Comparison of ENCODE assay signal across 8 cellular contexts in the genomic region with DNA sequence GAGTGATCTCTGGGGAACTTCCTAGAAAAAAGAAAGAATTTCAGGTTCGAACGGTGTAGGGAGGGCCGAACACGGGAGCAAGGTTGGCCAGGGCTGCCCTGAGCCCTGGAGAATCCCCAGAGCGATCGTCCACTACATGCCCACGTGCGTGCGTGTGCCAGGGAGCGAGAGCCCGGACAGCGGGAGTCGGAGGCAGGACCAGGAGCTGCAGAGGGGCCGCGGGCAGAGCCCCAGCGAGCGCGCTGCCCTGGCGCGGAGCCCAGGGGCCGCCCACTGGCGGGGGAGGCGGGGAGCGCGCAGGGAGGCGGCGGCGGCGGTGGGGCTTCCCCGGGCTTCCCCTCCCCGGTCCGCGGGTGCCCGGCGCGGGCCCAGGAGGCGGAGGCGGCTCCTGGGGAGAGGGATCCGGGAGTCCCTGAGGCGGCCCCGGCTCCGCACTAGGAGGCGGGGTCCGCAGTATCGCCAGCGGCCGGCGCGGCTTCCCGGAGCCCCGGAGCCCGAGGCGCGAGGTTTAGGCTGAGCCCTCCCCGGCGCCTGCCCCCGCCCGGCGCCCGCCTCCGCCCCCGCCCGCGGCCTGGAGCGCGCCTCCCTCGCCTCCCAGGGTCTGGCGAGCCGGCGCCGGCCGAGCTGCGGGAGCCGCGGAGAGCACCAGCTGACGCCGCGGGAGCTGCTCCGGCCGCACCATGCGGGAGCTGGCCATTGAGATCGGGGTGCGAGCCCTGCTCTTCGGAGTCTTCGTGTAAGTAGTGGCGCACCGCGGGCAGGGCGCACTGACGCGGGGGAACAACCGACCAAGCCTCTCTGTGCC. TPM values are rescaled to one million over a fixed set of nuclear protein-coding genes. Genes with fewer than 3 reads are reported as not detected.
DNase-seq lines count a peak whose midpoint lies in the region; ATAC-seq and TF ChIP-seq lines count a peak whose summit lies in the region.

A gene (plus strand): TSS at position 602 of the 805 bp plus-strand sequence. CDS start 79 bp downstream, at position 681.

- H3K27me3 Mint-ChIP-seq in neural crest cell (ENCODE audit: low read depth), result peaks cover 92% of the 10 kb centered on the region
- peaks cover 22% of the 10 kb centered on the region for H3K27me3 Mint-ChIP-seq in activated T-helper 17 cell treated with anti-CD3 and anti-CD28 coated beads, Interleukin-2, amount 50 U/mL, for 72 hours

- H3K27me3 ChIP-seq in SJSA1 (replicated peaks) (peaks cover 5% of the 10 kb centered on the region; the same call in 1 of the 2 replicates), foreskin keratinocyte (peaks cover 75% of the 10 kb centered on the region)

- H3K9me3 Mint-ChIP-seq in neural crest cell, result no peaks in the 10 kb centered on the region
- H3K9me3 Mint-ChIP-seq in activated T-helper 17 cell treated with anti-CD3 and anti-CD28 coated beads, Interleukin-2, amount 50 U/mL, for 72 hours, result no peaks in the 10 kb centered on the region

- TF ChIP-seq CTCF in foreskin keratinocyte (conservative IDR thresholded peaks at IDR 0.05) (no peak), neural crest cell (conservative IDR thresholded peaks at IDR 0.05) (no peak)

- H3K4me3 ChIP-seq in SJSA1, result peak within 1 kb of the TSS; percentile 69

- H3K27ac Mint-ChIP-seq in neural crest cell (ENCODE audit: unreplicated experiment), result no peak within 1 kb of the TSS
- H3K27ac Mint-ChIP-seq in activated T-helper 17 cell treated with anti-CD3 and anti-CD28 coated beads, Interleukin-2, amount 50 U/mL, for 72 hours, result no peak within 1 kb of the TSS

- peaks cover 3% of the 10 kb centered on the region for H3K4me1 Mint-ChIP-seq in neural crest cell
- no peaks in the 10 kb centered on the region for H3K4me1 Mint-ChIP-seq in activated T-helper 17 cell treated with anti-CD3 and anti-CD28 coated beads, Interleukin-2, amount 50 U/mL, for 72 hours

- ATAC-seq in GM19463 (IDR thresholded peaks at IDR 0.05; ENCODE audit: unreplicated experiment) (peak; percentile 61), foreskin keratinocyte (peak; percentile 73), HG03095 (IDR thresholded peaks at IDR 0.05; ENCODE audit: unreplicated experiment) (no peak)
- no peak for ATAC-seq in activated T-helper 17 cell treated with anti-CD3 and anti-CD28 coated beads, Interleukin-2, amount 50 U/mL, for 72 hours (replicated peaks)

- no peaks in the 10 kb centered on the region for H3K36me3 Mint-ChIP-seq in neural crest cell (ENCODE audit: low read depth)
- no peaks in the 10 kb centered on the region for H3K36me3 Mint-ChIP-seq in activated T-helper 17 cell treated with anti-CD3 and anti-CD28 coated beads, Interleukin-2, amount 50 U/mL, for 72 hours (ENCODE audit: low read depth)

- H3K4me3 Mint-ChIP-seq in neural crest cell, result peak within 1 kb of the TSS; percentile 89
- H3K4me3 Mint-ChIP-seq in activated T-helper 17 cell treated with anti-CD3 and anti-CD28 coated beads, Interleukin-2, amount 50 U/mL, for 72 hours, result no peak within 1 kb of the TSS

- H3K9me3 ChIP-seq in SJSA1 (replicated peaks), result no peaks in the 10 kb centered on the region

- H3K27ac ChIP-seq in SJSA1 (peak within 1 kb of the TSS; percentile 54), foreskin keratinocyte (no peak within 1 kb of the TSS)

- no peaks in the 10 kb centered on the region for H3K36me3 ChIP-seq in SJSA1

- peaks cover 54% of the 10 kb centered on the region for H3K4me1 ChIP-seq in SJSA1 (replicated peaks)
- no peaks in the 10 kb centered on the region for H3K4me1 ChIP-seq in foreskin keratinocyte

- DNase-seq in 8988T (peak; percentile 49), SJSA1 (ENCODE audit: low read depth in 1 of 2, low spot score in 2 of 2) (peak; percentile 56 to 66), foreskin keratinocyte (no peak), neural crest cell (ENCODE audit: low read depth, low spot score) (peak; percentile 32), cerebellar cortex (ENCODE audit: low spot score) (no peak)

RNA-seq across cellular contexts. Expression of the gene that starts here (rescaled TPM):
- total RNA-seq in SJSA1 (2014; rRNA removed; shearing (Covaris generic)), result 12.5 and 13.8 TPM in 2 replicates
- total RNA-seq in foreskin keratinocyte, result 0.31 and 0.35 TPM in 2 replicates
- polyA plus RNA-seq in foreskin keratinocyte, result 0.18 and 0.34 TPM in 2 replicates
- not detected in 2 replicates for total RNA-seq in neural crest cell
- not detected for total RNA-seq in activated T-helper 17 cell treated with anti-CD3 and anti-CD28 coated beads, Interleukin-2, amount 50 U/mL, for 72 hours

Comparison
In these comparisons a context has a peak if more than half of its experiments do, and no peak if none do; other contexts are left out.
1. RNA of the gene that starts here (total RNA-seq): 12.5 to 13.8 TPM in SJSA1; 0.31 to 0.35 TPM in foreskin keratinocyte, not detected in neural crest cell and not detected in activated T-helper 17 cell treated with anti-CD3 and anti-CD28 coated beads, Interleukin-2, amount 50 U/mL, for 72 hours; every median in the first group is over 10 times any median in the second.
2. Peak in ATAC-seq in foreskin keratinocyte; RNA of the gene not detected or under 1 TPM.
3. Peak in DNase-seq in neural crest cell; RNA of the gene not detected or under 1 TPM.
4. DNase-seq: peak in 8988T (single experiment) and SJSA1 (2 of 2); none in foreskin keratinocyte (0 of 2) and cerebellar cortex (single experiment).